ENCODE assay signal across 20 cellular contexts in the genomic region with DNA sequence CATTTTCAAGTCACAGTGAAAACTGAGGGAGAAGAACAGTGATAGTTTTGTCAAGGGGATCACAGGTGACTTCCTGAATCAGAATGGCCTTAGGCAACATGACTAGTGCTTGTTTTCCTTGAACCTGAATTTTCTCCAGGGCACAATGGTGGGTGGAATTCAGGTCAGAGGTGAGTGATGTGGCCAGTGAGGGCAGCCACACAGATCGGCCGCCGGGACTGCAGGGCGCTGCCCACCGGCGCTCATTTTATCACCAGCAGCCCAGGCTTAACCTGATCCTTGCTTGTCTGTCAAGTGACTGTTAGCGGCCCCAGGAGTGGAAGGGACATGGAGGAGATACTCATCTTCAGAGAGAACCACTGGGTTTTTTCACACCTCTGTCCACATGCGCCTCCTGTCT.
DNase-seq lines count a peak whose midpoint lies in the region; ATAC-seq and TF ChIP-seq lines count a peak whose summit lies in the region.
"Had no signal": no experiment of that assay in that cellular context is flagged by ENCODE, and none has a peak within 500 bp of the region (broad histone marks: within the 10 kb centered on the region; RNA-seq: fewer than 3 reads in every experiment).

No MANE protein-coding gene starts in this region.

- H3K27me3 Mint-ChIP-seq in activated CD4-positive, alpha-beta T cell treated with anti-CD3 and anti-CD28 coated beads, Interleukin-2, amount 10 ng/mL, durations not matched to agents 24 days and 14 days, result no peaks in the 10 kb centered on the region
- no peaks in the 10 kb centered on the region for H3K27me3 Mint-ChIP-seq in stimulated activated naive B cell treated with anti-CD40 and anti-IgM and Interleukin-4, amounts not matched to agents 10 μg/mL and 1 μg/mL and 100 μg/mL, for 72 hours

- 70% methylated on average over 8 of the region's 8 CpGs; no CpG with 5 or more reads in 1 of the 2 donors for WGBS in transverse colon (ENCODE audit: low coverage in 1 of 2), 2 donors

- H3K9me3 Mint-ChIP-seq in activated CD4-positive, alpha-beta T cell treated with anti-CD3 and anti-CD28 coated beads, Interleukin-2, amount 10 ng/mL, durations not matched to agents 24 days and 14 days, result no peaks in the 10 kb centered on the region
- no peaks in the 10 kb centered on the region for H3K9me3 Mint-ChIP-seq in stimulated activated naive B cell treated with anti-CD40 and anti-IgM and Interleukin-4, amounts not matched to agents 10 μg/mL and 1 μg/mL and 100 μg/mL, for 72 hours
- H3K9me3 Mint-ChIP-seq: CD8-positive, alpha-beta memory T cell; T-cell had no signal

- ATAC-seq in esophagus mucosa, result peak; percentile 17
- peak; percentile 25 for ATAC-seq in mucosa of descending colon
- ATAC-seq in stimulated activated naive B cell treated with anti-CD40 and anti-IgM and Interleukin-4, amounts not matched to agents 10 μg/mL and 1 μg/mL and 100 μg/mL, for 72 hours (replicated peaks), result no peak
- ATAC-seq: T-cell had no signal

- no peak overlapping the region for H3K4me3 Mint-ChIP-seq in activated CD4-positive, alpha-beta T cell treated with anti-CD3 and anti-CD28 coated beads, Interleukin-2, amount 10 ng/mL, durations not matched to agents 24 days and 14 days
- H3K4me3 Mint-ChIP-seq in stimulated activated naive B cell treated with anti-CD40 and anti-IgM and Interleukin-4, amounts not matched to agents 10 μg/mL and 1 μg/mL and 100 μg/mL, for 72 hours, result no peak overlapping the region
- H3K4me3 Mint-ChIP-seq: CD8-positive, alpha-beta memory T cell; T-cell had no signal

- DNase-seq in Peyer's patch (no peak), mucosa of descending colon (peak in 1 of 3 donors; percentile 26), transverse colon (no peak), T1000 (lab: John Stamatoyannopoulos, UW) (no peak)
- DNase-seq in activated CD4-positive, alpha-beta T cell treated with anti-CD3 and anti-CD28 coated beads, Interleukin-2, amount 10 ng/mL, durations not matched to agents 24 days and 14 days, result no peak
- DNase-seq in stimulated activated naive B cell treated with anti-CD40 and anti-IgM and Interleukin-4, amounts not matched to agents 10 μg/mL and 1 μg/mL and 100 μg/mL, for 72 hours, result no peak
- DNase-seq: activated CD8-positive, alpha-beta memory T cell treated with anti-CD3 and anti-CD28 coated beads, Interleukin-2, amount 50 U/mL, for 48 hours; activated effector memory CD4-positive, alpha-beta T cell treated with anti-CD3 and anti-CD28 coated beads, Interleukin-2, amount 50 U/mL, for 16 hours; CD8-positive, alpha-beta memory T cell; central memory CD4-positive, alpha-beta T cell; DND-41; effector CD4-positive, alpha-beta T cell; Kasumi-1; NCI-H1105; NCI-H2107; NCI-H524; SHP77; stimulated activated CD4-positive, alpha-beta T cell treated with anti-CD3 and anti-CD28 coated beads, Interleukin-12 subunit alpha, Interleukin-12 subunit beta, amount 100 ng/mL, for 4 hours; T-cell had no signal

- H3K4me1 Mint-ChIP-seq in activated CD4-positive, alpha-beta T cell treated with anti-CD3 and anti-CD28 coated beads, Interleukin-2, amount 10 ng/mL, durations not matched to agents 24 days and 14 days, result no peaks in the 10 kb centered on the region
- H3K4me1 Mint-ChIP-seq in stimulated activated naive B cell treated with anti-CD40 and anti-IgM and Interleukin-4, amounts not matched to agents 10 μg/mL and 1 μg/mL and 100 μg/mL, for 72 hours, result no peaks in the 10 kb centered on the region
- H3K4me1 Mint-ChIP-seq: CD8-positive, alpha-beta memory T cell had no signal

- TF ChIP-seq CTCF in Peyer's patch (IDR thresholded peaks at IDR 0.05) (no peak), mucosa of descending colon (IDR thresholded peaks at IDR 0.05) (no peak), transverse colon (IDR thresholded peaks at IDR 0.05) (no peak)

- TF ChIP-seq EP300 in transverse colon (IDR thresholded peaks at IDR 0.05; ENCODE audit: low read depth), result no peak

- no peaks in the 10 kb centered on the region for H3K9me3 ChIP-seq in Peyer's patch
- H3K9me3 ChIP-seq in mucosa of descending colon, result no peaks in the 10 kb centered on the region
- H3K9me3 ChIP-seq in transverse colon, result no peaks in the 10 kb centered on the region

- no peaks in the 10 kb centered on the region for H3K27me3 ChIP-seq in Peyer's patch
- no peaks in the 10 kb centered on the region for H3K27me3 ChIP-seq in transverse colon

- H3K27ac ChIP-seq in Peyer's patch (peak overlapping the region in 3 of 4 donors; percentile 80 to 84 (median 83)), transverse colon (peak overlapping the region; percentile 78 to 88 (median 87))

- H3K4me3 ChIP-seq in Peyer's patch, result no peak overlapping the region
- H3K4me3 ChIP-seq in mucosa of descending colon, result no peak overlapping the region
- no peak overlapping the region for H3K4me3 ChIP-seq in transverse colon

- H3K36me3 ChIP-seq in Peyer's patch (peaks cover 0 to 19% (median 0%) of the 10 kb centered on the region in 3 donors), mucosa of descending colon (ENCODE audit: low read depth) (no peaks in the 10 kb centered on the region), transverse colon (peaks cover 0 to 5% (median 0%) of the 10 kb centered on the region in 4 donors)

- no peak overlapping the region for H3K27ac Mint-ChIP-seq in activated CD4-positive, alpha-beta T cell treated with anti-CD3 and anti-CD28 coated beads, Interleukin-2, amount 10 ng/mL, durations not matched to agents 24 days and 14 days
- no peak overlapping the region for H3K27ac Mint-ChIP-seq in stimulated activated naive B cell treated with anti-CD40 and anti-IgM and Interleukin-4, amounts not matched to agents 10 μg/mL and 1 μg/mL and 100 μg/mL, for 72 hours
- H3K27ac Mint-ChIP-seq: CD8-positive, alpha-beta memory T cell; T-cell had no signal

- TF ChIP-seq POLR2A in Peyer's patch (IDR thresholded peaks at IDR 0.05), result no peak
- no peak for TF ChIP-seq POLR2A in transverse colon (IDR thresholded peaks at IDR 0.05)

- peaks cover 0 to 16% (median 2%) of the 10 kb centered on the region in 4 donors for H3K4me1 ChIP-seq in Peyer's patch
- H3K4me1 ChIP-seq in mucosa of descending colon (ENCODE audit: low read depth), result peaks cover 33% of the 10 kb centered on the region
- peaks cover 4 to 34% (median 19%) of the 10 kb centered on the region in 4 donors for H3K4me1 ChIP-seq in transverse colon

- intact Hi-C loops in mucosa of descending colon (cut with DNase I, micrococcal nuclease), result no loop called here
- intact Hi-C loops in transverse colon (cut with DNase I; ENCODE audit: low total_unique reads), result no loop called here
- intact Hi-C loops in activated CD4-positive, alpha-beta T cell treated with anti-CD3 and anti-CD28 coated beads, Interleukin-2, amount 10 ng/mL, durations not matched to agents 24 days and 14 days (cut with micrococcal nuclease), result no loop called here

- in situ Hi-C loops in transverse colon (cut with MboI; ENCODE audit: low pct_ligation_motif_present in 1 of 4, low pct_unique_long_range_greater_than_20kb in 1 of 4, low sequenced_read_pairs in 3 of 4), result no loop called here

- H3K36me3 Mint-ChIP-seq in activated CD4-positive, alpha-beta T cell treated with anti-CD3 and anti-CD28 coated beads, Interleukin-2, amount 10 ng/mL, durations not matched to agents 24 days and 14 days (ENCODE audit: low read depth), result no peaks in the 10 kb centered on the region
- H3K36me3 Mint-ChIP-seq in stimulated activated naive B cell treated with anti-CD40 and anti-IgM and Interleukin-4, amounts not matched to agents 10 μg/mL and 1 μg/mL and 100 μg/mL, for 72 hours, result no peaks in the 10 kb centered on the region
- H3K36me3 Mint-ChIP-seq: CD8-positive, alpha-beta memory T cell; T-cell had no signal

Comparison
In these comparisons a context has a peak if more than half of its experiments do, and no peak if none do; other contexts are left out.
1. ATAC-seq: peak in esophagus mucosa (single experiment) and mucosa of descending colon (single experiment); none in stimulated activated naive B cell treated with anti-CD40 and anti-IgM and Interleukin-4, amounts not matched to agents 10 μg/mL and 1 μg/mL and 100 μg/mL, for 72 hours (0 of 2).